1 cellular context compared by ENCODE assay signal in the genomic region with DNA sequence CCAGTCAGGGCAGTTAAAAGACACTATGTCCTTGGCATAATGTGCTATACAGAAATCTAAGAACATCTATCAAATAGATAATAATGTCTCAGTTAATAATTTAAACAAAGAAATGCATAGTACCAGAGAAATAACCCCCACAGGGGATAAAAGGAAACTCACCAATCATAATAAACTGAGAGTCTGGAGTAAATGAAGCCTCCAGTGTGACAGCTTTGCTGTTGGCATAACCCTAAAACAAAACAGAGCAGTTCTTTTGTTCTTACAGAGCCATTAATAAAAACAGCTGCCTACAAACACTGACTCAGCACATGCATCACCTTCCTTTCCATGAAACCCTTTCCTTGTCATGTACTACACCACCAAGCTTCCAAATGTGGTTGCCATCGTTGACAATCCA.
TF ChIP-seq lines count a peak whose summit lies in the region.

No MANE protein-coding gene starts in this region.

TF ChIP-seq in HepG2, 621 proteins besides CTCF, POLR2A, EP300 and RAD21:
- TF ChIP-seq MAFF (IDR thresholded peaks at IDR 0.05; ENCODE audit: low read depth, low read length) (0 out of 2 replicates have a peak, but pooled peaks have one; percentile 4), RBFOX2 (IDR thresholded peaks at IDR 0.05; ENCODE audit: low read depth, low read length) (0 out of 2 replicates have a peak, but pooled peaks have one; percentile 13), RFX3 (CRISPR knock-in tag; IDR thresholded peaks at IDR 0.05) (no peak)
